ENCODE assay signal across 27 cellular contexts in the genomic region with DNA sequence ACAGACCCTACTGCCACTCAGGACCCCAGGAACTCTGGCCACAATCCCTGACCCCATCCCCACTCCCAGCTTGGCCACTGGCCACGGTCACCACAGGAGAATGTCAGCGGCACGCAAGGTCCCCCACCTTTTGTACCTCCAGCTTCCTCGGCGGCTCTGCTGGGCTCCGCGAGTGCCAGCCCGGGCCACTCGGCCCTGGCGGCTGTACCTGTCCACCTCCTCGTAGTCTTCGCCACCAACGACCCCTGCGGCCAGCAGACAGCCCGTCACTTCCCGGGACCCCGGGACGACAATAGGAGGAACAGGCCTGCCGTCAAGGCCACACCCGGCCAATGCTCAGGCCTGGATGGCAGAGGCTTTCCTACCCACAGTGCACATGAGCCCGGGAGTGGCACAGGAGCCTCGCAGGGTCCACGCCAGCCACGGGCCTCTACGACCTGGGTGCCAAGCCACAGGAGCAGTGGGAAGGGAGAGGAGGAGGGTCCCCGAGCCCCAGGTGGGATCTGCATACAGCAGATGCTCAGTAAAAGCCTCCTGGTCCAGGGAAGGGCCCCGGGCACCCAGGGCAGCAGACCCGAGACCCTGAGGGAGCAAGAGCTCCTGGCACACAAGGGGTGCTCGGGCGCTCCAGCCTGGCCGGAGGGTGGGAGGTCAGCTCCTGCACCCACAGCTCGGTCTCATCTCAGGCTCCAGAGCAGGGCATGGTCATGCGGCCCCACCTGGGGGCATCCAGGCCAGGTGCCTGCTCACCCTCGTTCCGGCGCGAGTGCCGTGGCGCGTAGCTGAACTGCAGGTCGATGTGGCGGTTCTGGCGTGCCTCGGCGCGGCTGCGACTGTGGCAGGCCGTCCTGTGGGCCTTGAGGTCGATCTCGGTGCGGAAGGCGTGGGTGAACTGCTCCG. TPM values are rescaled to one million over a fixed set of nuclear protein-coding genes. Genes with fewer than 3 reads are reported as not detected.
"Had no signal": no experiment of that assay in that cellular context is flagged by ENCODE, and none has a peak within 500 bp of the region (broad histone marks: within the 10 kb centered on the region; RNA-seq: fewer than 3 reads in every experiment).

No MANE protein-coding gene starts in this region.

- H3K9me3 Mint-ChIP-seq: immature natural killer cell; natural killer cell; neural crest cell; stimulated activated memory B cell treated with anti-CD40 and anti-IgM and Interleukin-4, amounts not matched to agents 10 μg/mL and 1 μg/mL and 100 μg/mL, for 72 hours; stimulated activated naive CD8-positive, alpha-beta T cell treated with anti-CD3 and anti-CD28 coated beads, Interleukin-15, Interleukin-2, amounts not matched to agents 100 ng/mL and 50 ng/mL, for 24 hours had no signal

- H3K9ac ChIP-seq: parathyroid adenoma had no signal

- H3K4me3 ChIP-seq: colonic mucosa, esophagus squamous epithelium, gastroesophageal sphincter, mucosa of descending colon, prostate gland, right lobe of liver, testis, tibial nerve, upper lobe of right lung had no signal

- H3K27me3 ChIP-seq: colonic mucosa, esophagus squamous epithelium, gastroesophageal sphincter, right lobe of liver, testis, tibial nerve, upper lobe of right lung had no signal

- H3K27me3 Mint-ChIP-seq: stimulated activated memory B cell treated with anti-CD40 and anti-IgM and Interleukin-4, amounts not matched to agents 10 μg/mL and 1 μg/mL and 100 μg/mL, for 72 hours; stimulated activated naive CD8-positive, alpha-beta T cell treated with anti-CD3 and anti-CD28 coated beads, Interleukin-15, Interleukin-2, amounts not matched to agents 100 ng/mL and 50 ng/mL, for 24 hours had no signal

- H3K4me1 ChIP-seq: parathyroid adenoma had no signal

- H2AFZ ChIP-seq: parathyroid adenoma had no signal

- DNase-seq: colonic mucosa; dermis blood vessel endothelial cell; esophagus squamous epithelium; foreskin fibroblast; glutamatergic neuron; immature natural killer cell; left colon; mammary epithelial cell; natural killer cell; occipital lobe; stimulated activated CD4-positive, alpha-beta T cell treated with anti-CD3 and anti-CD28 coated beads, Interleukin-15, amount 100 ng/mL, for 24 hours; stimulated activated CD4-positive, alpha-beta T cell treated with anti-CD3 and anti-CD28 coated beads, Interleukin-1b, Interleukin-23, amount 100 ng/mL, for 48 hours; stimulated activated CD4-positive, alpha-beta T cell treated with anti-CD3 and anti-CD28 coated beads, Interleukin-4, amount 100 ng/mL, for 24 hours; testis; upper lobe of right lung had no signal

- H3K4me3 Mint-ChIP-seq: immature natural killer cell; natural killer cell; neural crest cell; stimulated activated memory B cell treated with anti-CD40 and anti-IgM and Interleukin-4, amounts not matched to agents 10 μg/mL and 1 μg/mL and 100 μg/mL, for 72 hours; stimulated activated naive CD8-positive, alpha-beta T cell treated with anti-CD3 and anti-CD28 coated beads, Interleukin-15, Interleukin-2, amounts not matched to agents 100 ng/mL and 50 ng/mL, for 24 hours had no signal

- H3K36me3 Mint-ChIP-seq: natural killer cell had no signal

- ATAC-seq: gastroesophageal sphincter; left colon; mucosa of descending colon; natural killer cell; right lobe of liver; stimulated activated memory B cell treated with anti-CD40 and anti-IgM and Interleukin-4, amounts not matched to agents 10 μg/mL and 1 μg/mL and 100 μg/mL, for 72 hours; upper lobe of right lung had no signal

- H3K27ac ChIP-seq: colonic mucosa, esophagus squamous epithelium, gastroesophageal sphincter, parathyroid adenoma, prostate gland, right lobe of liver, testis, tibial nerve, upper lobe of right lung had no signal

- H3K27ac Mint-ChIP-seq: immature natural killer cell; natural killer cell; stimulated activated memory B cell treated with anti-CD40 and anti-IgM and Interleukin-4, amounts not matched to agents 10 μg/mL and 1 μg/mL and 100 μg/mL, for 72 hours; stimulated activated naive CD8-positive, alpha-beta T cell treated with anti-CD3 and anti-CD28 coated beads, Interleukin-15, Interleukin-2, amounts not matched to agents 100 ng/mL and 50 ng/mL, for 24 hours had no signal

- H3K9me3 ChIP-seq: colonic mucosa, esophagus squamous epithelium, gastroesophageal sphincter, mucosa of descending colon, prostate gland, right lobe of liver, testis, tibial nerve, upper lobe of right lung had no signal

RNA-seq across cellular contexts. Expression of a gene that starts 17.9 kb away (rescaled TPM):
- total RNA-seq: cerebellum, gastroesophageal sphincter, kidney epithelial cell, occipital lobe, upper lobe of right lung had no signal
- polyA plus RNA-seq: immature natural killer cell had no signal

RNA-seq across cellular contexts. Expression of a gene that starts 20.4 kb away (rescaled TPM):
- total RNA-seq: natural killer cell, renal cortical epithelial cell had no signal
